1 cellular context compared by ENCODE assay signal in the genomic region with DNA sequence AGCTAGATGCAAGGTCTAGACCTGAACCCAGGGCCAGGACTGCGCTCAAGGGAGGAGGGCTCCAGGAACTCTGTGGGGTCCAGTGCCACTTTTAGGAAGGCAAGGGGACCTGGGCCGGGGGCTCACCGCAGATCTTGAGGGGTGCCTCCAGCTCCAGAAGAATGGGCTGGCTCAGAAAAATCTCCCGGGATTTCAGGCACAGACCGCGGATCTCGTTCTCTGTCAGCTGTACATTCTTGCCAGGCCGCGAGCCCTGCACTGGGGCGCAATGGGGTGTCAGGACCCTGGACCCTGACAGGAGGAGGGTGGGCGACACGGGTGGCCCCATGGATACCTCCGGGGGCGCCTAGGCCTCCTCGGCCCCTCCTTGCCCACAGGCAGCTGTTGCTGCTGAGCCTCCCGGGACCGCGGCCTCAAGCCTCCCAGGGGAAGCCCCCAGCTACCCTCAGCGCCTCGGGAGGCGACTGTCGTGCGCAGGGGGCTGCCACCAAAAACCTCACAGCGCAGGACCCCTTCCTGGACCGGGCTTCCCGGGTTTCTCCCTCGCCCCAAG.
TF ChIP-seq lines count a peak whose summit lies in the region.

No MANE protein-coding gene starts in this region.

TF ChIP-seq in K562, 482 proteins besides CTCF, POLR2A, EP300 and RAD21 (continued from another document and continues in another):
- TF ChIP-seq TRIM28 (IDR thresholded peaks at IDR 0.05) (no peak), TAL1 (IDR thresholded peaks at IDR 0.05) (no peak), SMARCE1 (IDR thresholded peaks at IDR 0.05) (0 out of 2 replicates have a peak, but pooled peaks have one; percentile 20), LEF1 (IDR thresholded peaks at IDR 0.05) (no peak), ILK (tag; IDR thresholded peaks at IDR 0.05; ENCODE audit: borderline replicate concordance, low read depth) (no peak), ZNF436 (CRISPR knock-in tag; IDR thresholded peaks at IDR 0.05) (no peak), PHB (CRISPR knock-in tag; IDR thresholded peaks at IDR 0.05) (no peak), SMARCB1 (IDR thresholded peaks at IDR 0.05; ENCODE audit: insufficient read length, low read depth) (no peak), DPF2 (IDR thresholded peaks at IDR 0.05) (peak; percentile 33; the same call in 1 of the 2 replicates), SIN3B (IDR thresholded peaks at IDR 0.05; ENCODE audit: low read depth) (no peak), TBL1XR1 (IDR thresholded peaks at IDR 0.05; ENCODE audit: low read length in 2 of 2) (no peak), TAF7 (tag; IDR thresholded peaks at IDR 0.05) (no peak), ZC3H8 (IDR thresholded peaks at IDR 0.05) (no peak), JUND (IDR thresholded peaks at IDR 0.05; ENCODE audit: borderline replicate concordance, low read depth, low read length) (no peak), JUND (tag; IDR thresholded peaks at IDR 0.05; ENCODE audit: borderline replicate concordance, low read depth, low read length) (no peak), HLTF (IDR thresholded peaks at IDR 0.05) (no peak), PTRF (tag; IDR thresholded peaks at IDR 0.05) (no peak), TOE1 (IDR thresholded peaks at IDR 0.05; ENCODE audit: borderline replicate concordance) (no peak), TOE1 (CRISPR knock-in tag; IDR thresholded peaks at IDR 0.05; ENCODE audit: borderline replicate concordance, low read depth) (no peak), NFE2L1 (tag; IDR thresholded peaks at IDR 0.05; ENCODE audit: borderline replicate concordance, low read depth) (no peak), ATF7 (IDR thresholded peaks at IDR 0.05) (no peak), U2AF1 (optimal IDR thresholded peaks at IDR 0.05; ENCODE audit: low read depth, low read length) (no peak), SMARCC2 (IDR thresholded peaks at IDR 0.05; ENCODE audit: low read depth) (no peak), SUPT5H (IDR thresholded peaks at IDR 0.05) (no peak), ARNT (IDR thresholded peaks at IDR 0.05) (no peak), HMG20B (CRISPR knock-in tag; IDR thresholded peaks at IDR 0.05) (no peak), ZNF785 (CRISPR knock-in tag; IDR thresholded peaks at IDR 0.05) (no peak), ZNF699 (CRISPR knock-in tag; IDR thresholded peaks at IDR 0.05; ENCODE audit: insufficient replicate concordance) (no peak), SP1 (CRISPR knock-in tag; IDR thresholded peaks at IDR 0.05) (peak; percentile 57; the same call in 1 of the 2 replicates)
- TF ChIP-seq, protein P1, sequence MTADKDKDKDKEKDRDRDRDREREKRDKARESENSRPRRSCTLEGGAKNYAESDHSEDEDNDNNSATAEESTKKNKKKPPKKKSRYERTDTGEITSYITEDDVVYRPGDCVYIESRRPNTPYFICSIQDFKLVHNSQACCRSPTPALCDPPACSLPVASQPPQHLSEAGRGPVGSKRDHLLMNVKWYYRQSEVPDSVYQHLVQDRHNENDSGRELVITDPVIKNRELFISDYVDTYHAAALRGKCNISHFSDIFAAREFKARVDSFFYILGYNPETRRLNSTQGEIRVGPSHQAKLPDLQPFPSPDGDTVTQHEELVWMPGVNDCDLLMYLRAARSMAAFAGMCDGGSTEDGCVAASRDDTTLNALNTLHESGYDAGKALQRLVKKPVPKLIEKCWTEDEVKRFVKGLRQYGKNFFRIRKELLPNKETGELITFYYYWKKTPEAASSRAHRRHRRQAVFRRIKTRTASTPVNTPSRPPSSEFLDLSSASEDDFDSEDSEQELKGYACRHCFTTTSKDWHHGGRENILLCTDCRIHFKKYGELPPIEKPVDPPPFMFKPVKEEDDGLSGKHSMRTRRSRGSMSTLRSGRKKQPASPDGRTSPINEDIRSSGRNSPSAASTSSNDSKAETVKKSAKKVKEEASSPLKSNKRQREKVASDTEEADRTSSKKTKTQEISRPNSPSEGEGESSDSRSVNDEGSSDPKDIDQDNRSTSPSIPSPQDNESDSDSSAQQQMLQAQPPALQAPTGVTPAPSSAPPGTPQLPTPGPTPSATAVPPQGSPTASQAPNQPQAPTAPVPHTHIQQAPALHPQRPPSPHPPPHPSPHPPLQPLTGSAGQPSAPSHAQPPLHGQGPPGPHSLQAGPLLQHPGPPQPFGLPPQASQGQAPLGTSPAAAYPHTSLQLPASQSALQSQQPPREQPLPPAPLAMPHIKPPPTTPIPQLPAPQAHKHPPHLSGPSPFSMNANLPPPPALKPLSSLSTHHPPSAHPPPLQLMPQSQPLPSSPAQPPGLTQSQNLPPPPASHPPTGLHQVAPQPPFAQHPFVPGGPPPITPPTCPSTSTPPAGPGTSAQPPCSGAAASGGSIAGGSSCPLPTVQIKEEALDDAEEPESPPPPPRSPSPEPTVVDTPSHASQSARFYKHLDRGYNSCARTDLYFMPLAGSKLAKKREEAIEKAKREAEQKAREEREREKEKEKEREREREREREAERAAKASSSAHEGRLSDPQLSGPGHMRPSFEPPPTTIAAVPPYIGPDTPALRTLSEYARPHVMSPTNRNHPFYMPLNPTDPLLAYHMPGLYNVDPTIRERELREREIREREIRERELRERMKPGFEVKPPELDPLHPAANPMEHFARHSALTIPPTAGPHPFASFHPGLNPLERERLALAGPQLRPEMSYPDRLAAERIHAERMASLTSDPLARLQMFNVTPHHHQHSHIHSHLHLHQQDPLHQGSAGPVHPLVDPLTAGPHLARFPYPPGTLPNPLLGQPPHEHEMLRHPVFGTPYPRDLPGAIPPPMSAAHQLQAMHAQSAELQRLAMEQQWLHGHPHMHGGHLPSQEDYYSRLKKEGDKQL (CRISPR knock-in tag; IDR thresholded peaks at IDR 0.05; ENCODE audit: borderline replicate concordance): no peak
- TF ChIP-seq, protein P2, sequence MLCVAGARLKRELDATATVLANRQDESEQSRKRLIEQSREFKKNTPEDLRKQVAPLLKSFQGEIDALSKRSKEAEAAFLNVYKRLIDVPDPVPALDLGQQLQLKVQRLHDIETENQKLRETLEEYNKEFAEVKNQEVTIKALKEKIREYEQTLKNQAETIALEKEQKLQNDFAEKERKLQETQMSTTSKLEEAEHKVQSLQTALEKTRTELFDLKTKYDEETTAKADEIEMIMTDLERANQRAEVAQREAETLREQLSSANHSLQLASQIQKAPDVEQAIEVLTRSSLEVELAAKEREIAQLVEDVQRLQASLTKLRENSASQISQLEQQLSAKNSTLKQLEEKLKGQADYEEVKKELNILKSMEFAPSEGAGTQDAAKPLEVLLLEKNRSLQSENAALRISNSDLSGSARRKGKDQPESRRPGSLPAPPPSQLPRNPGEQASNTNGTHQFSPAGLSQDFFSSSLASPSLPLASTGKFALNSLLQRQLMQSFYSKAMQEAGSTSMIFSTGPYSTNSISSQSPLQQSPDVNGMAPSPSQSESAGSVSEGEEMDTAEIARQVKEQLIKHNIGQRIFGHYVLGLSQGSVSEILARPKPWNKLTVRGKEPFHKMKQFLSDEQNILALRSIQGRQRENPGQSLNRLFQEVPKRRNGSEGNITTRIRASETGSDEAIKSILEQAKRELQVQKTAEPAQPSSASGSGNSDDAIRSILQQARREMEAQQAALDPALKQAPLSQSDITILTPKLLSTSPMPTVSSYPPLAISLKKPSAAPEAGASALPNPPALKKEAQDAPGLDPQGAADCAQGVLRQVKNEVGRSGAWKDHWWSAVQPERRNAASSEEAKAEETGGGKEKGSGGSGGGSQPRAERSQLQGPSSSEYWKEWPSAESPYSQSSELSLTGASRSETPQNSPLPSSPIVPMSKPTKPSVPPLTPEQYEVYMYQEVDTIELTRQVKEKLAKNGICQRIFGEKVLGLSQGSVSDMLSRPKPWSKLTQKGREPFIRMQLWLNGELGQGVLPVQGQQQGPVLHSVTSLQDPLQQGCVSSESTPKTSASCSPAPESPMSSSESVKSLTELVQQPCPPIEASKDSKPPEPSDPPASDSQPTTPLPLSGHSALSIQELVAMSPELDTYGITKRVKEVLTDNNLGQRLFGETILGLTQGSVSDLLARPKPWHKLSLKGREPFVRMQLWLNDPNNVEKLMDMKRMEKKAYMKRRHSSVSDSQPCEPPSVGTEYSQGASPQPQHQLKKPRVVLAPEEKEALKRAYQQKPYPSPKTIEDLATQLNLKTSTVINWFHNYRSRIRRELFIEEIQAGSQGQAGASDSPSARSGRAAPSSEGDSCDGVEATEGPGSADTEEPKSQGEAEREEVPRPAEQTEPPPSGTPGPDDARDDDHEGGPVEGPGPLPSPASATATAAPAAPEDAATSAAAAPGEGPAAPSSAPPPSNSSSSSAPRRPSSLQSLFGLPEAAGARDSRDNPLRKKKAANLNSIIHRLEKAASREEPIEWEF (CRISPR knock-in tag; IDR thresholded peaks at IDR 0.05): no peak
- TF ChIP-seq, protein P3, sequence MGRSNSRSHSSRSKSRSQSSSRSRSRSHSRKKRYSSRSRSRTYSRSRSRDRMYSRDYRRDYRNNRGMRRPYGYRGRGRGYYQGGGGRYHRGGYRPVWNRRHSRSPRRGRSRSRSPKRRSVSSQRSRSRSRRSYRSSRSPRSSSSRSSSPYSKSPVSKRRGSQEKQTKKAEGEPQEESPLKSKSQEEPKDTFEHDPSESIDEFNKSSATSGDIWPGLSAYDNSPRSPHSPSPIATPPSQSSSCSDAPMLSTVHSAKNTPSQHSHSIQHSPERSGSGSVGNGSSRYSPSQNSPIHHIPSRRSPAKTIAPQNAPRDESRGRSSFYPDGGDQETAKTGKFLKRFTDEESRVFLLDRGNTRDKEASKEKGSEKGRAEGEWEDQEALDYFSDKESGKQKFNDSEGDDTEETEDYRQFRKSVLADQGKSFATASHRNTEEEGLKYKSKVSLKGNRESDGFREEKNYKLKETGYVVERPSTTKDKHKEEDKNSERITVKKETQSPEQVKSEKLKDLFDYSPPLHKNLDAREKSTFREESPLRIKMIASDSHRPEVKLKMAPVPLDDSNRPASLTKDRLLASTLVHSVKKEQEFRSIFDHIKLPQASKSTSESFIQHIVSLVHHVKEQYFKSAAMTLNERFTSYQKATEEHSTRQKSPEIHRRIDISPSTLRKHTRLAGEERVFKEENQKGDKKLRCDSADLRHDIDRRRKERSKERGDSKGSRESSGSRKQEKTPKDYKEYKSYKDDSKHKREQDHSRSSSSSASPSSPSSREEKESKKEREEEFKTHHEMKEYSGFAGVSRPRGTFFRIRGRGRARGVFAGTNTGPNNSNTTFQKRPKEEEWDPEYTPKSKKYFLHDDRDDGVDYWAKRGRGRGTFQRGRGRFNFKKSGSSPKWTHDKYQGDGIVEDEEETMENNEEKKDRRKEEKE (IDR thresholded peaks at IDR 0.05; ENCODE audit: borderline replicate concordance in 1 of 2, control insufficient read depth in 1 of 2, low read depth in 2 of 2, low read length in 1 of 2): no peak
- TF ChIP-seq, protein P4, sequence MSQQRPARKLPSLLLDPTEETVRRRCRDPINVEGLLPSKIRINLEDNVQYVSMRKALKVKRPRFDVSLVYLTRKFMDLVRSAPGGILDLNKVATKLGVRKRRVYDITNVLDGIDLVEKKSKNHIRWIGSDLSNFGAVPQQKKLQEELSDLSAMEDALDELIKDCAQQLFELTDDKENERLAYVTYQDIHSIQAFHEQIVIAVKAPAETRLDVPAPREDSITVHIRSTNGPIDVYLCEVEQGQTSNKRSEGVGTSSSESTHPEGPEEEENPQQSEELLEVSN (IDR thresholded peaks at IDR 0.05; ENCODE audit: borderline replicate concordance in 1 of 2, extremely low read depth in 1 of 2, insufficient read depth in 1 of 2, insufficient read length in 1 of 2, low read depth in 1 of 2, low read length in 1 of 2, poor library complexity in 1 of 2, severe bottlenecking in 1 of 2): no peak
- TF ChIP-seq, protein P5, sequence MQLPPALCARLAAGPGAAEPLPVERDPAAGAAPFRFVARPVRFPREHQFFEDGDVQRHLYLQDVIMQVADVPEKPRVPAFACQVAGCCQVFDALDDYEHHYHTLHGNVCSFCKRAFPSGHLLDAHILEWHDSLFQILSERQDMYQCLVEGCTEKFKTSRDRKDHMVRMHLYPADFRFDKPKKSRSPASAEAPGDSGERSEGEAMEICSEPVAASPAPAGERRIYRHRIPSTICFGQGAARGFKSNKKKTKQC (CRISPR knock-in tag; IDR thresholded peaks at IDR 0.05): 0 out of 2 replicates have a peak, but pooled peaks have one; percentile 20
- TF ChIP-seq, protein P6, sequence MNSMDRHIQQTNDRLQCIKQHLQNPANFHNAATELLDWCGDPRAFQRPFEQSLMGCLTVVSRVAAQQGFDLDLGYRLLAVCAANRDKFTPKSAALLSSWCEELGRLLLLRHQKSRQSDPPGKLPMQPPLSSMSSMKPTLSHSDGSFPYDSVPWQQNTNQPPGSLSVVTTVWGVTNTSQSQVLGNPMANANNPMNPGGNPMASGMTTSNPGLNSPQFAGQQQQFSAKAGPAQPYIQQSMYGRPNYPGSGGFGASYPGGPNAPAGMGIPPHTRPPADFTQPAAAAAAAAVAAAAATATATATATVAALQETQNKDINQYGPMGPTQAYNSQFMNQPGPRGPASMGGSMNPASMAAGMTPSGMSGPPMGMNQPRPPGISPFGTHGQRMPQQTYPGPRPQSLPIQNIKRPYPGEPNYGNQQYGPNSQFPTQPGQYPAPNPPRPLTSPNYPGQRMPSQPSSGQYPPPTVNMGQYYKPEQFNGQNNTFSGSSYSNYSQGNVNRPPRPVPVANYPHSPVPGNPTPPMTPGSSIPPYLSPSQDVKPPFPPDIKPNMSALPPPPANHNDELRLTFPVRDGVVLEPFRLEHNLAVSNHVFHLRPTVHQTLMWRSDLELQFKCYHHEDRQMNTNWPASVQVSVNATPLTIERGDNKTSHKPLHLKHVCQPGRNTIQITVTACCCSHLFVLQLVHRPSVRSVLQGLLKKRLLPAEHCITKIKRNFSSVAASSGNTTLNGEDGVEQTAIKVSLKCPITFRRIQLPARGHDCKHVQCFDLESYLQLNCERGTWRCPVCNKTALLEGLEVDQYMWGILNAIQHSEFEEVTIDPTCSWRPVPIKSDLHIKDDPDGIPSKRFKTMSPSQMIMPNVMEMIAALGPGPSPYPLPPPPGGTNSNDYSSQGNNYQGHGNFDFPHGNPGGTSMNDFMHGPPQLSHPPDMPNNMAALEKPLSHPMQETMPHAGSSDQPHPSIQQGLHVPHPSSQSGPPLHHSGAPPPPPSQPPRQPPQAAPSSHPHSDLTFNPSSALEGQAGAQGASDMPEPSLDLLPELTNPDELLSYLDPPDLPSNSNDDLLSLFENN (IDR thresholded peaks at IDR 0.05; ENCODE audit: low read depth in 2 of 2, low read length in 2 of 2): no peak
- TF ChIP-seq, protein P7, sequence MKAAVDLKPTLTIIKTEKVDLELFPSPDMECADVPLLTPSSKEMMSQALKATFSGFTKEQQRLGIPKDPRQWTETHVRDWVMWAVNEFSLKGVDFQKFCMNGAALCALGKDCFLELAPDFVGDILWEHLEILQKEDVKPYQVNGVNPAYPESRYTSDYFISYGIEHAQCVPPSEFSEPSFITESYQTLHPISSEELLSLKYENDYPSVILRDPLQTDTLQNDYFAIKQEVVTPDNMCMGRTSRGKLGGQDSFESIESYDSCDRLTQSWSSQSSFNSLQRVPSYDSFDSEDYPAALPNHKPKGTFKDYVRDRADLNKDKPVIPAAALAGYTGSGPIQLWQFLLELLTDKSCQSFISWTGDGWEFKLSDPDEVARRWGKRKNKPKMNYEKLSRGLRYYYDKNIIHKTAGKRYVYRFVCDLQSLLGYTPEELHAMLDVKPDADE (conservative IDR thresholded peaks at IDR 0.05; ENCODE audit: control insufficient read depth, low read depth, low read length): no peak; the same call in 1 of the 2 replicates
- TF ChIP-seq, protein P8, sequence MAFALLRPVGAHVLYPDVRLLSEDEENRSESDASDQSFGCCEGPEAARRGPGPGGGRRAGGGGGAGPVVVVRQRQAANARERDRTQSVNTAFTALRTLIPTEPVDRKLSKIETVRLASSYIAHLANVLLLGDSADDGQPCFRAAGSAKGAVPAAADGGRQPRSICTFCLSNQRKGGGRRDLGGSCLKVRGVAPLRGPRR (CRISPR knock-in tag; IDR thresholded peaks at IDR 0.05): no peak
